ENCODE assay signal across 1 cellular context in genomic region chr20:44370639-44371218, GRCh38.
TF ChIP-seq lines count a peak whose summit lies in the region.

No MANE protein-coding gene starts in this region.

TF ChIP-seq in HepG2, 621 proteins besides CTCF, POLR2A, EP300 and RAD21 (continued from another document and continues in another):
- no peak for TF ChIP-seq GPBP1L1 (CRISPR knock-in tag; IDR thresholded peaks at IDR 0.05)
- TF ChIP-seq, protein P1, sequence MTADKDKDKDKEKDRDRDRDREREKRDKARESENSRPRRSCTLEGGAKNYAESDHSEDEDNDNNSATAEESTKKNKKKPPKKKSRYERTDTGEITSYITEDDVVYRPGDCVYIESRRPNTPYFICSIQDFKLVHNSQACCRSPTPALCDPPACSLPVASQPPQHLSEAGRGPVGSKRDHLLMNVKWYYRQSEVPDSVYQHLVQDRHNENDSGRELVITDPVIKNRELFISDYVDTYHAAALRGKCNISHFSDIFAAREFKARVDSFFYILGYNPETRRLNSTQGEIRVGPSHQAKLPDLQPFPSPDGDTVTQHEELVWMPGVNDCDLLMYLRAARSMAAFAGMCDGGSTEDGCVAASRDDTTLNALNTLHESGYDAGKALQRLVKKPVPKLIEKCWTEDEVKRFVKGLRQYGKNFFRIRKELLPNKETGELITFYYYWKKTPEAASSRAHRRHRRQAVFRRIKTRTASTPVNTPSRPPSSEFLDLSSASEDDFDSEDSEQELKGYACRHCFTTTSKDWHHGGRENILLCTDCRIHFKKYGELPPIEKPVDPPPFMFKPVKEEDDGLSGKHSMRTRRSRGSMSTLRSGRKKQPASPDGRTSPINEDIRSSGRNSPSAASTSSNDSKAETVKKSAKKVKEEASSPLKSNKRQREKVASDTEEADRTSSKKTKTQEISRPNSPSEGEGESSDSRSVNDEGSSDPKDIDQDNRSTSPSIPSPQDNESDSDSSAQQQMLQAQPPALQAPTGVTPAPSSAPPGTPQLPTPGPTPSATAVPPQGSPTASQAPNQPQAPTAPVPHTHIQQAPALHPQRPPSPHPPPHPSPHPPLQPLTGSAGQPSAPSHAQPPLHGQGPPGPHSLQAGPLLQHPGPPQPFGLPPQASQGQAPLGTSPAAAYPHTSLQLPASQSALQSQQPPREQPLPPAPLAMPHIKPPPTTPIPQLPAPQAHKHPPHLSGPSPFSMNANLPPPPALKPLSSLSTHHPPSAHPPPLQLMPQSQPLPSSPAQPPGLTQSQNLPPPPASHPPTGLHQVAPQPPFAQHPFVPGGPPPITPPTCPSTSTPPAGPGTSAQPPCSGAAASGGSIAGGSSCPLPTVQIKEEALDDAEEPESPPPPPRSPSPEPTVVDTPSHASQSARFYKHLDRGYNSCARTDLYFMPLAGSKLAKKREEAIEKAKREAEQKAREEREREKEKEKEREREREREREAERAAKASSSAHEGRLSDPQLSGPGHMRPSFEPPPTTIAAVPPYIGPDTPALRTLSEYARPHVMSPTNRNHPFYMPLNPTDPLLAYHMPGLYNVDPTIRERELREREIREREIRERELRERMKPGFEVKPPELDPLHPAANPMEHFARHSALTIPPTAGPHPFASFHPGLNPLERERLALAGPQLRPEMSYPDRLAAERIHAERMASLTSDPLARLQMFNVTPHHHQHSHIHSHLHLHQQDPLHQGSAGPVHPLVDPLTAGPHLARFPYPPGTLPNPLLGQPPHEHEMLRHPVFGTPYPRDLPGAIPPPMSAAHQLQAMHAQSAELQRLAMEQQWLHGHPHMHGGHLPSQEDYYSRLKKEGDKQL (CRISPR knock-in tag; IDR thresholded peaks at IDR 0.05; ENCODE audit: low read depth) = peak; percentile 78; the same call in 1 of the 2 replicates
- TF ChIP-seq PHF21A (CRISPR knock-in tag; IDR thresholded peaks at IDR 0.05) = peak; percentile 98
- peak; percentile 42 for TF ChIP-seq MLX (CRISPR knock-in tag; IDR thresholded peaks at IDR 0.05)
- peak; percentile 73 for TF ChIP-seq ZNF143 (CRISPR knock-in tag; IDR thresholded peaks at IDR 0.05)
- peak; percentile 96 for TF ChIP-seq RBM22 (optimal IDR thresholded peaks at IDR 0.05; ENCODE audit: low read length)
- TF ChIP-seq HNF4A (CRISPR knock-in tag; IDR thresholded peaks at IDR 0.05) = peak; percentile 63
- peak; percentile 74 for TF ChIP-seq AKAP8 (CRISPR knock-in tag; IDR thresholded peaks at IDR 0.05)
- no peak for TF ChIP-seq ZNF670 (CRISPR knock-in tag; IDR thresholded peaks at IDR 0.05; ENCODE audit: borderline replicate concordance)
- TF ChIP-seq JARID2 (CRISPR knock-in tag; IDR thresholded peaks at IDR 0.05; ENCODE audit: insufficient replicate concordance) = peak; percentile 43
- no peak for TF ChIP-seq IRX3 (CRISPR knock-in tag; IDR thresholded peaks at IDR 0.05; ENCODE audit: borderline replicate concordance, low read depth)
- TF ChIP-seq, protein P2, sequence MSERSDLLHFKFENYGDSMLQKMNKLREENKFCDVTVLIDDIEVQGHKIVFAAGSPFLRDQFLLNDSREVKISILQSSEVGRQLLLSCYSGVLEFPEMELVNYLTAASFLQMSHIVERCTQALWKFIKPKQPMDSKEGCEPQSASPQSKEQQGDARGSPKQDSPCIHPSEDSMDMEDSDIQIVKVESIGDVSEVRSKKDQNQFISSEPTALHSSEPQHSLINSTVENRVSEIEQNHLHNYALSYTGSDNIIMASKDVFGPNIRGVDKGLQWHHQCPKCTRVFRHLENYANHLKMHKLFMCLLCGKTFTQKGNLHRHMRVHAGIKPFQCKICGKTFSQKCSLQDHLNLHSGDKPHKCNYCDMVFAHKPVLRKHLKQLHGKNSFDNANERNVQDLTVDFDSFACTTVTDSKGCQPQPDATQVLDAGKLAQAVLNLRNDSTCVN (CRISPR knock-in tag; IDR thresholded peaks at IDR 0.05; ENCODE audit: borderline replicate concordance) = peak; percentile 58; the same call in 1 of the 2 replicates
- peak; percentile 21; the same call in 1 of the 2 replicates for TF ChIP-seq ZNF83 (CRISPR knock-in tag; IDR thresholded peaks at IDR 0.05; ENCODE audit: borderline replicate concordance)
- peak; percentile 95; the same call in 1 of the 2 replicates for TF ChIP-seq ZNF124 (CRISPR knock-in tag; IDR thresholded peaks at IDR 0.05)
- no peak for TF ChIP-seq HNRNPUL1 (IDR thresholded peaks at IDR 0.05; ENCODE audit: low read depth, low read length)
- peak; percentile 55; the same call in 1 of the 2 replicates for TF ChIP-seq SIX1 (CRISPR knock-in tag; IDR thresholded peaks at IDR 0.05; ENCODE audit: borderline replicate concordance)
- peak; percentile 88 for TF ChIP-seq GATAD2A (CRISPR knock-in tag; IDR thresholded peaks at IDR 0.05)
- TF ChIP-seq ZNF333 (CRISPR knock-in tag; IDR thresholded peaks at IDR 0.05; ENCODE audit: borderline replicate concordance) = 0 out of 2 replicates have a peak, but pooled peaks have one; percentile 83
- TF ChIP-seq EHMT2 (IDR thresholded peaks at IDR 0.05; ENCODE audit: borderline replicate concordance, low read depth, low read length) = peak; percentile 55; the same call in 1 of the 2 replicates
- TF ChIP-seq ELF3 (CRISPR knock-in tag; IDR thresholded peaks at IDR 0.05) = peak; percentile 95
- peak; percentile 44; the same call in 1 of the 2 replicates for TF ChIP-seq SIX4 (CRISPR knock-in tag; IDR thresholded peaks at IDR 0.05)
- no peak for TF ChIP-seq ZNF749 (CRISPR knock-in tag; IDR thresholded peaks at IDR 0.05; ENCODE audit: borderline replicate concordance)
- TF ChIP-seq STAG1 (CRISPR knock-in tag; IDR thresholded peaks at IDR 0.05) = peak; percentile 48
- peak; percentile 83 for TF ChIP-seq ISL2 (CRISPR knock-in tag; IDR thresholded peaks at IDR 0.05)
- TF ChIP-seq, protein P3, sequence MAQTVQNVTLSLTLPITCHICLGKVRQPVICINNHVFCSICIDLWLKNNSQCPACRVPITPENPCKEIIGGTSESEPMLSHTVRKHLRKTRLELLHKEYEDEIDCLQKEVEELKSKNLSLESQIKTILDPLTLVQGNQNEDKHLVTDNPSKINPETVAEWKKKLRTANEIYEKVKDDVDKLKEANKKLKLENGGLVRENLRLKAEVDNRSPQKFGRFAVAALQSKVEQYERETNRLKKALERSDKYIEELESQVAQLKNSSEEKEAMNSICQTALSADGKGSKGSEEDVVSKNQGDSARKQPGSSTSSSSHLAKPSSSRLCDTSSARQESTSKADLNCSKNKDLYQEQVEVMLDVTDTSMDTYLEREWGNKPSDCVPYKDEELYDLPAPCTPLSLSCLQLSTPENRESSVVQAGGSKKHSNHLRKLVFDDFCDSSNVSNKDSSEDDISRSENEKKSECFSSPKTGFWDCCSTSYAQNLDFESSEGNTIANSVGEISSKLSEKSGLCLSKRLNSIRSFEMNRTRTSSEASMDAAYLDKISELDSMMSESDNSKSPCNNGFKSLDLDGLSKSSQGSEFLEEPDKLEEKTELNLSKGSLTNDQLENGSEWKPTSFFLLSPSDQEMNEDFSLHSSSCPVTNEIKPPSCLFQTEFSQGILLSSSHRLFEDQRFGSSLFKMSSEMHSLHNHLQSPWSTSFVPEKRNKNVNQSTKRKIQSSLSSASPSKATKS (CRISPR knock-in tag; IDR thresholded peaks at IDR 0.05) = peak; percentile 65; the same call in 1 of the 2 replicates
- TF ChIP-seq SMAD3 (CRISPR knock-in tag; IDR thresholded peaks at IDR 0.05) = peak; percentile 94
- TF ChIP-seq JUN (CRISPR knock-in tag; IDR thresholded peaks at IDR 0.05) = no peak
- no peak; the same call in none of the 2 replicates for TF ChIP-seq ZNF225 (CRISPR knock-in tag; IDR thresholded peaks at IDR 0.05)
- TF ChIP-seq XRCC5 (optimal IDR thresholded peaks at IDR 0.05; ENCODE audit: low read length) = peak; percentile 98
- peak; percentile 66; the same call in 1 of the 2 replicates for TF ChIP-seq SAFB2 (CRISPR knock-in tag; IDR thresholded peaks at IDR 0.05; ENCODE audit: borderline replicate concordance, low read depth)
- peak; percentile 2; the same call in 1 of the 2 replicates for TF ChIP-seq ZNF253 (CRISPR knock-in tag; IDR thresholded peaks at IDR 0.05; ENCODE audit: borderline replicate concordance)
- TF ChIP-seq NFKBIZ (CRISPR knock-in tag; IDR thresholded peaks at IDR 0.05) = 0 out of 2 replicates have a peak, but pooled peaks have one; percentile 71
- peak; percentile 82; the same call in 1 of the 2 replicates for TF ChIP-seq YEATS4 (CRISPR knock-in tag; IDR thresholded peaks at IDR 0.05; ENCODE audit: borderline replicate concordance)
- peak; percentile 66 for TF ChIP-seq CREM (IDR thresholded peaks at IDR 0.05)
- TF ChIP-seq CREM (CRISPR knock-in tag; IDR thresholded peaks at IDR 0.05) = no peak
- TF ChIP-seq, protein P4, sequence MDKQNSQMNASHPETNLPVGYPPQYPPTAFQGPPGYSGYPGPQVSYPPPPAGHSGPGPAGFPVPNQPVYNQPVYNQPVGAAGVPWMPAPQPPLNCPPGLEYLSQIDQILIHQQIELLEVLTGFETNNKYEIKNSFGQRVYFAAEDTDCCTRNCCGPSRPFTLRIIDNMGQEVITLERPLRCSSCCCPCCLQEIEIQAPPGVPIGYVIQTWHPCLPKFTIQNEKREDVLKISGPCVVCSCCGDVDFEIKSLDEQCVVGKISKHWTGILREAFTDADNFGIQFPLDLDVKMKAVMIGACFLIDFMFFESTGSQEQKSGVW (CRISPR knock-in tag; IDR thresholded peaks at IDR 0.05; ENCODE audit: borderline replicate concordance) = no peak
- no peak for TF ChIP-seq GPN1 (CRISPR knock-in tag; IDR thresholded peaks at IDR 0.05; ENCODE audit: borderline replicate concordance)
- 0 out of 2 replicates have a peak, but pooled peaks have one; percentile 40 for TF ChIP-seq HNF4G (IDR thresholded peaks at IDR 0.05; ENCODE audit: borderline replicate concordance, low read depth, low read length)
- TF ChIP-seq HNF4G (CRISPR knock-in tag; IDR thresholded peaks at IDR 0.05; ENCODE audit: borderline replicate concordance, low read depth) = peak; percentile 12; the same call in 1 of the 2 replicates
- TF ChIP-seq ZMYM3 (CRISPR knock-in tag; IDR thresholded peaks at IDR 0.05) = peak; percentile 98
- TF ChIP-seq SP140L (CRISPR knock-in tag; IDR thresholded peaks at IDR 0.05; ENCODE audit: borderline replicate concordance) = peak; percentile 74; the same call in 1 of the 2 replicates
- TF ChIP-seq CSRNP1 (CRISPR knock-in tag; IDR thresholded peaks at IDR 0.05) = peak; percentile 93
- TF ChIP-seq ZBTB4 (CRISPR knock-in tag; IDR thresholded peaks at IDR 0.05; ENCODE audit: borderline replicate concordance) = no peak
- TF ChIP-seq NFE2 (CRISPR knock-in tag; IDR thresholded peaks at IDR 0.05) = peak; percentile 59; the same call in 1 of the 2 replicates
- no peak for TF ChIP-seq TCF7 (IDR thresholded peaks at IDR 0.05; ENCODE audit: low read depth)
- TF ChIP-seq NFE2L1 (CRISPR knock-in tag; IDR thresholded peaks at IDR 0.05; ENCODE audit: borderline replicate concordance) = no peak
- TF ChIP-seq KAT8 (CRISPR knock-in tag; IDR thresholded peaks at IDR 0.05) = peak; percentile 84
- TF ChIP-seq MTA1 (CRISPR knock-in tag; IDR thresholded peaks at IDR 0.05; ENCODE audit: borderline replicate concordance) = no peak; the same call in 1 of the 2 replicates
- TF ChIP-seq MTERF4 (CRISPR knock-in tag; IDR thresholded peaks at IDR 0.05) = 0 out of 2 replicates have a peak, but pooled peaks have one; percentile 30
